In genomic region chr2:218171744-218172143, GRCh38 we compare ENCODE assay signal across 7 cellular contexts. TPM values are rescaled to one million over a fixed set of nuclear protein-coding genes. Genes with fewer than 3 reads are reported as not detected.
DNase-seq lines count a peak whose midpoint lies in the region; ATAC-seq, FAIRE-seq and TF ChIP-seq lines count a peak whose summit lies in the region.
"Not testable (repeated sequence)": the region's sequence is repeated elsewhere in the genome, so short reads cannot be mapped to it uniquely, and the experiment has no call there.
"Had no signal": no experiment of that assay in that cellular context is flagged by ENCODE, and none has a peak within 500 bp of the region (broad histone marks: within the 10 kb centered on the region; RNA-seq: fewer than 3 reads in every experiment).

No MANE protein-coding gene starts in this region.

- CTCF ChIA-PET in A549 (lab: Yijun Ruan, JAX): not testable (repeated sequence)
- CTCF ChIA-PET in HEK293 (lab: Yijun Ruan, JAX): interaction anchor here (0.6 to 2.0 kb wide), 7 partner anchors 9 to 824 kb away, joined by 3 to 6 read pairs (median 3); no protein-coding TSS in a partner anchor

- TF ChIP-seq POLR2A in A549 (IDR thresholded peaks at IDR 0.05; ENCODE audit: low read length): not testable (repeated sequence)

- 78% methylated on average over 3 of the region's 3 CpGs for WGBS in A549 (ENCODE audit: missing lambda C conversion rate)

- not testable (repeated sequence) for H3K27ac ChIP-seq in A549; HEK293 (ENCODE audit: extremely low read depth, low read depth, low read length)

- H3K9me3 ChIP-seq in A549; HEK293 (ENCODE audit: control insufficient read depth, insufficient read depth, low read depth, low read length): not testable (repeated sequence)

- not testable (repeated sequence) for TF ChIP-seq CTCF in A549 (IDR thresholded peaks at IDR 0.05); HEK293 (tag by site-specific recombination; IDR thresholded peaks at IDR 0.05)

- H3K4me3 ChIP-seq in A549; HEK293 (ENCODE audit: low read depth, low read length): not testable (repeated sequence)

- TF ChIP-seq RAD21 in A549 (conservative IDR thresholded peaks at IDR 0.05 in 1 of 2, IDR thresholded peaks at IDR 0.05 in 1 of 2): not testable (repeated sequence)

- TF ChIP-seq EP300 in A549 (IDR thresholded peaks at IDR 0.05): not testable (repeated sequence)

- not testable (repeated sequence) for FAIRE-seq in A549 (lab: Jason Lieb, UNC)

- POLR2A ChIA-PET in A549 (lab: Yijun Ruan, JAX); HEK293 (lab: Yijun Ruan, JAX): not testable (repeated sequence)

- not testable (repeated sequence) for H3K4me1 ChIP-seq in A549; HEK293 (ENCODE audit: control insufficient read depth, insufficient read depth, low read length)

- not testable (repeated sequence) for ATAC-seq in A549

- not testable (repeated sequence) for DNase-seq in A549 (ENCODE audit: low read depth in 1 of 2, low spot score in 1 of 2)
- DNase-seq in islet precursor cell: peak; percentile 4

- H3K4me2 ChIP-seq in A549: not testable (repeated sequence)

- not testable (repeated sequence) for H3K36me3 ChIP-seq in HEK293 (ENCODE audit: control insufficient read depth in 2 of 2, insufficient read depth in 1 of 2, low read length in 2 of 2)

TF ChIP-seq in A549, 52 proteins besides CTCF, POLR2A, EP300 and RAD21:
- peak; percentile 93 for TF ChIP-seq ZC3H11A (IDR thresholded peaks at IDR 0.05)

TF ChIP-seq in HEK293, 187 proteins besides CTCF, POLR2A, EP300 and RAD21 (continues in another document):
- TF ChIP-seq RBAK (tag by site-specific recombination; IDR thresholded peaks at IDR 0.05) (0 out of 2 replicates have a peak, but pooled peaks have one; percentile 46), ZNF404 (tag by site-specific recombination; IDR thresholded peaks at IDR 0.05) (peak; percentile 64; the same call in 1 of the 2 replicates), ZNF560 (tag by site-specific recombination; IDR thresholded peaks at IDR 0.05; ENCODE audit: borderline replicate concordance) (0 out of 2 replicates have a peak, but pooled peaks have one; percentile 39), ZNF394 (tag by site-specific recombination; IDR thresholded peaks at IDR 0.05; ENCODE audit: borderline replicate concordance) (peak; percentile 91), ZNF664 (tag by site-specific recombination; IDR thresholded peaks at IDR 0.05) (peak; percentile 50; the same call in 1 of the 2 replicates), ZNF623 (tag by site-specific recombination; IDR thresholded peaks at IDR 0.05) (peak; percentile 65), ZNF433 (tag by site-specific recombination; IDR thresholded peaks at IDR 0.05; ENCODE audit: low read depth) (0 out of 2 replicates have a peak, but pooled peaks have one; percentile 59), ZNF558 (tag by site-specific recombination; IDR thresholded peaks at IDR 0.05) (0 out of 2 replicates have a peak, but pooled peaks have one; percentile 48), ZNF555 (tag by site-specific recombination; conservative IDR thresholded peaks at IDR 0.05) (peak; percentile 82), ZNF121 (tag by site-specific recombination; IDR thresholded peaks at IDR 0.05) (0 out of 2 replicates have a peak, but pooled peaks have one; percentile 53), ZNF654 (tag by site-specific recombination; IDR thresholded peaks at IDR 0.05; ENCODE audit: low read depth) (peak; percentile 31), ZBTB8A (tag by site-specific recombination; IDR thresholded peaks at IDR 0.05) (peak; percentile 59; the same call in 1 of the 2 replicates), ZNF266 (tag by site-specific recombination; IDR thresholded peaks at IDR 0.05; ENCODE audit: low read depth) (0 out of 2 replicates have a peak, but pooled peaks have one; percentile 41), ZNF366 (tag by site-specific recombination; conservative IDR thresholded peaks at IDR 0.05) (peak; percentile 73), ZNF140 (tag by site-specific recombination; IDR thresholded peaks at IDR 0.05) (peak; percentile 54; the same call in 1 of the 2 replicates), ZBTB11 (tag by site-specific recombination; conservative IDR thresholded peaks at IDR 0.05; ENCODE audit: low read depth) (peak; percentile 67), ZNF202 (tag by site-specific recombination; IDR thresholded peaks at IDR 0.05; ENCODE audit: borderline replicate concordance) (peak; percentile 65; the same call in 1 of the 2 replicates), ZNF791 (tag by site-specific recombination; IDR thresholded peaks at IDR 0.05) (0 out of 2 replicates have a peak, but pooled peaks have one; percentile 28)
- TF ChIP-seq, protein P1, sequence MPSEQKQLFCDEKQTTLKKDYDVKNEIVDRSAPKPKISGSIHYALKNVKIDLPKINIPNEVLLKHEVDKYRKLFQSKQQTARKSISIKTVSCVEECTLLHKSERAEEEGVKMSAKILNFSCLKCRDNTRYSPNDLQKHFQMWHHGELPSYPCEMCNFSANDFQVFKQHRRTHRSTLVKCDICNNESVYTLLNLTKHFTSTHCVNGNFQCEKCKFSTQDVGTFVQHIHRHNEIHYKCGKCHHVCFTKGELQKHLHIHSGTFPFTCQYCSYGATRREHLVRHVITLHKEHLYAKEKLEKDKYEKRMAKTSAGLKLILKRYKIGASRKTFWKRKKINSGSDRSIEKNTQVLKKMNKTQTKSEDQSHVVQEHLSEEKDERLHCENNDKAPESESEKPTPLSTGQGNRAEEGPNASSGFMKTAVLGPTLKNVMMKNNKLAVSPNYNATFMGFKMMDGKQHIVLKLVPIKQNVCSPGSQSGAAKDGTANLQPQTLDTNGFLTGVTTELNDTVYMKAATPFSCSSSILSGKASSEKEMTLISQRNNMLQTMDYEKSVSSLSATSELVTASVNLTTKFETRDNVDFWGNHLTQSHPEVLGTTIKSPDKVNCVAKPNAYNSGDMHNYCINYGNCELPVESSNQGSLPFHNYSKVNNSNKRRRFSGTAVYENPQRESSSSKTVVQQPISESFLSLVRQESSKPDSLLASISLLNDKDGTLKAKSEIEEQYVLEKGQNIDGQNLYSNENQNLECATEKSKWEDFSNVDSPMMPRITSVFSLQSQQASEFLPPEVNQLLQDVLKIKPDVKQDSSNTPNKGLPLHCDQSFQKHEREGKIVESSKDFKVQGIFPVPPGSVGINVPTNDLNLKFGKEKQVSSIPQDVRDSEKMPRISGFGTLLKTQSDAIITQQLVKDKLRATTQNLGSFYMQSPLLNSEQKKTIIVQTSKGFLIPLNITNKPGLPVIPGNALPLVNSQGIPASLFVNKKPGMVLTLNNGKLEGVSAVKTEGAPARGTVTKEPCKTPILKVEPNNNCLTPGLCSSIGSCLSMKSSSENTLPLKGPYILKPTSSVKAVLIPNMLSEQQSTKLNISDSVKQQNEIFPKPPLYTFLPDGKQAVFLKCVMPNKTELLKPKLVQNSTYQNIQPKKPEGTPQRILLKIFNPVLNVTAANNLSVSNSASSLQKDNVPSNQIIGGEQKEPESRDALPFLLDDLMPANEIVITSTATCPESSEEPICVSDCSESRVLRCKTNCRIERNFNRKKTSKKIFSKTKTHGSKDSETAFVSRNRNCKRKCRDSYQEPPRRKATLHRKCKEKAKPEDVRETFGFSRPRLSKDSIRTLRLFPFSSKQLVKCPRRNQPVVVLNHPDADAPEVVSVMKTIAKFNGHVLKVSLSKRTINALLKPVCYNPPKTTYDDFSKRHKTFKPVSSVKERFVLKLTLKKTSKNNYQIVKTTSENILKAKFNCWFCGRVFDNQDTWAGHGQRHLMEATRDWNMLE (tag by site-specific recombination; conservative IDR thresholded peaks at IDR 0.05; ENCODE audit: low read depth): peak; percentile 82

RNA-seq across cellular contexts. Expression of gene CXCR1, which starts 5.0 kb away (rescaled TPM):
- not detected in 2 replicates for polyA plus RNA-seq in A549 (2011; rRNA removed)
- polyA plus RNA-seq in A549 (2012; cell fraction: cytosol; rRNA removed): not detected in 2 replicates
- not detected in 2 replicates for polyA plus RNA-seq in A549 (2012; cell fraction: nucleus; rRNA removed)
- not detected in 3 replicates for polyA plus RNA-seq in A549 (2017; fragmentation: RNase III; extraction: RNeasy Plus Mini Kit Qiagen cat#74134 plus additional on column Dnase treatment)
- polyA minus RNA-seq in A549 (2011; rRNA and poly(A)+ RNA removed): 0.08 TPM in 1 of 2 replicates, not detected in the other
- polyA plus RNA-seq: AG04450; BJ; CD4-positive, alpha-beta memory T cell had no signal

RNA-seq across cellular contexts. Expression of gene ARPC2, which starts 45.2 kb away (rescaled TPM):
- polyA plus RNA-seq in A549 (2011; rRNA removed) (279 and 374 TPM in 2 replicates), A549 (2017; fragmentation: RNase III; extraction: RNeasy Plus Mini Kit Qiagen cat#74134 plus additional on column Dnase treatment) (263 to 283 TPM (median 273 TPM) in 3 replicates)
- 247 and 267 TPM in 2 replicates for polyA plus RNA-seq in A549 (2012; cell fraction: cytosol; rRNA removed)
- 108 and 114 TPM in 2 replicates for polyA plus RNA-seq in A549 (2012; cell fraction: nucleus; rRNA removed)
- polyA minus RNA-seq in A549 (2011; rRNA and poly(A)+ RNA removed): 179 and 190 TPM in 2 replicates

RNA-seq across cellular contexts. Expression of gene CXCR2, which starts 45.9 kb away (rescaled TPM):
- polyA plus RNA-seq in A549 (2011; rRNA removed) (0.08 TPM in 1 of 2 replicates, not detected in the other), A549 (2017; fragmentation: RNase III; extraction: RNeasy Plus Mini Kit Qiagen cat#74134 plus additional on column Dnase treatment) (not detected in 3 replicates)
- polyA plus RNA-seq in A549 (2012; cell fraction: cytosol; rRNA removed): not detected in 2 replicates
- polyA plus RNA-seq in A549 (2012; cell fraction: nucleus; rRNA removed): not detected in 2 replicates
- polyA minus RNA-seq in A549 (2011; rRNA and poly(A)+ RNA removed): not detected in 2 replicates
- polyA plus RNA-seq: AG04450; BJ; CD4-positive, alpha-beta memory T cell; CD4-positive, CD25-positive, alpha-beta regulatory T cell had no signal
